8 cellular contexts compared by ENCODE assay signal in the genomic region with DNA sequence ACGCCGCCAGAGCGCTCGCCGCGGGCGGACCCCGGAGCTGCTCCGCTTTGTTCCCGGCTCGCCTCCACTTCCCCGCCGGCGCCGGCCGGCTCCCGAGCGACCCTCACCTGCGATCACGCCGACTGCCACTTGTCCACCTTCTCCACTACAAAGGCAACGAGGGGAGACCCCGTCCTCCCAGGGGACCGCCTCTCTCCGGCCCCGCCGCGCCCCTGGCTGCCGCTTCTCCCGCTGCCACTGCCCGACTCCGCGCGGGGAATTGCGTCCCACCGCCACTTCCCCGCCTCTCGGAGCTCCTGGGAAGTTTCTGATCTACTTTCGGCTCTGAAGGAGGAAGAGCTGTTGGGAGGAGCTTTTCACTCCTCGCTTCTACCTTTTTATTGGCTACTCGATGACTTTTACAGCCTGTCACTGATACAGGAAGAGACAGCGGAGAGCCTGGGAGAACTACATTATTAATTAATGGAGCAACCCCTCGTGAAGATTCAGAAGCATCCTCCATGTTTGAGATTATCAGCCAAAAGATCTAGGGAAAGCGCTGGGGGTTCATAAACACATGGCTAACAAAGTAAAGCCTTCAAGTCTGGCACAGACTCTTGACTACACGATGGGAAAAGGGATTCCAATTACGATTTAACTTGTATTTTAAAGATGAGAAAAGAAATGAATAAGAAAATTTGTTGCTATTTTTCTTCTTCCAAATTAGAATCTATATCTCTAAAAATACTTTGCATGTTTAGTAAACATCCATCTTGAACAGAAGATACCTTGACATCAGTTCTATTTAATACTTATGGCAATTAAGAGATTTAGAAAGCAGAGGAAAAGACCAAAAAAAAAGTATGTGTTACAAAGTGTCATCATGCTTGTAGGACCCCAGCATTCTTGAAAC.
DNase-seq lines count a peak whose midpoint lies in the region; ATAC-seq and TF ChIP-seq lines count a peak whose summit lies in the region.

Gene BAZ1A (minus strand): TSS at position 330 of the 892 bp plus-strand sequence. CDS start 756 bp downstream, outside the sequence.

- DNase-seq in Ammon's horn (ENCODE audit: low spot score) (peak; percentile 61), NCI-H446 treated with DMSO at 0.1 percent for 48 hours (lab: John Stamatoyannopoulos, UW) (peak; percentile 98), dedifferentiated amniotic fluid mesenchymal stem cell (ENCODE audit: extremely low spot score) (peak; percentile 60)
- peak; percentile 60 for DNase-seq in activated CD4-positive, CD25-positive, alpha-beta regulatory T cell treated with anti-CD3 and anti-CD28 coated beads, Interleukin-2, amount 50 U/mL, for 72 hours
- DNase-seq in stimulated activated CD4-positive, alpha-beta T cell treated with anti-CD3 and anti-CD28 coated beads, Interleukin-1b, Interleukin-23, amount 100 ng/mL, for 4 hours (ENCODE audit: low read depth in 2 of 2), result peak; percentile 21 to 39

- TF ChIP-seq POLR2A in GM19099 (IDR thresholded peaks at IDR 0.05; ENCODE audit: extremely low read depth, insufficient read length, low read depth), result peak; percentile 72

- no peaks in the 10 kb centered on the region for H3K27me3 ChIP-seq in layer of hippocampus (ENCODE audit: control insufficient read depth, insufficient read depth, low read length)

- peak within 1 kb of the TSS; percentile 95 for H3K27ac ChIP-seq in layer of hippocampus (ENCODE audit: low read depth, low read length)

- ATAC-seq in HG03378 (IDR thresholded peaks at IDR 0.05; ENCODE audit: unreplicated experiment), result peak; percentile 56

Comparison
In these comparisons a context has a peak if more than half of its experiments do, and no peak if none do; other contexts are left out.
1. Peak in every context shown above with its lines: DNase-seq, ATAC-seq and H3K27ac ChIP-seq.
2. DNase-seq: peak in every context shown above with its lines; median percentile 98 in NCI-H446 treated with DMSO at 0.1 percent for 48 hours; 61 in Ammon's horn; 60 in activated CD4-positive, CD25-positive, alpha-beta regulatory T cell treated with anti-CD3 and anti-CD28 coated beads, Interleukin-2, amount 50 U/mL, for 72 hours; 60 in dedifferentiated amniotic fluid mesenchymal stem cell; 30 in stimulated activated CD4-positive, alpha-beta T cell treated with anti-CD3 and anti-CD28 coated beads, Interleukin-1b, Interleukin-23, amount 100 ng/mL, for 4 hours.